ENCODE assay signal across 25 cellular contexts in the genomic region with DNA sequence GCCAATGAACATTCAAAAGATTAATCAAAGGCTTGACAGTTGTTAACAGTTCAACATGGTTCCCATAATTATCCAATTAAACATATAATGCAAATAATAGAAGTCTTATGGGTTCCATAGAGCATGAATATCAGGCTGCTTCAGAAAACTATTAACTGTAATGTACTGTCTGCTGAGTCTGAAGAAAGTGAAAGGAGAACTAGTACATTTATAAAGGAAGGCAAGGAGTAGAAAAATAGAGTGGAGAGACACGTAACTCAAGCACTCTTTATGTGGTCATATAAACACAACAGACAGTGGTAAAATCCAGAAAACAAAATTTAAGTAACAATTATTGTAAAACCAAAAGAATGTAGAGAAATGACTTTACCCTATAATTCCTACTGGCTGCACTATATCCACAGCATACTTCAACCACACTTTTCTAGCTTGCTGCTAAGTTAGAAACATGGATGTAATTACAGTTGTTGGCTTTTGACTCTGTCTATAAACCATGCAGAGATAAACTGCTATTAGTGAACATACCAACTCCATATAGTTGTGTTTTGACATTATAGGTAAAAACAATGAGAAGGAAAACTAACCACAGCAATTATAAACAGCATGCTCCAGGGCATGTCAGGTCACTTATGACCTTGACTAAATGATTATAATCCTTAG. TPM values are rescaled to one million over a fixed set of nuclear protein-coding genes. Genes with fewer than 3 reads are reported as not detected.
A peak's percentile ranks its signal among the peaks of the same experiment; 100 is the strongest.
DNase-seq lines count a peak whose midpoint lies in the region; ATAC-seq, FAIRE-seq and TF ChIP-seq lines count a peak whose summit lies in the region.
"Had no signal": no experiment of that assay in that cellular context is flagged by ENCODE, and none has a peak within 500 bp of the region (broad histone marks: within the 10 kb centered on the region; RNA-seq: fewer than 3 reads in every experiment).

No MANE protein-coding gene starts in this region.

- H3K4me3 ChIP-seq in smooth muscle cell = no peak overlapping the region
- H3K4me3 ChIP-seq: ascending aorta, K562, left lung, right atrium auricular region, tibial artery had no signal

- H3K4me3 Mint-ChIP-seq in Calu3 (ENCODE audit: low read depth, unreplicated experiment) = no peak overlapping the region
- H3K4me3 Mint-ChIP-seq: stimulated activated naive B cell treated with anti-CD40 and anti-IgM and Interleukin-4, amounts not matched to agents 10 μg/mL and 1 μg/mL and 100 μg/mL, for 72 hours had no signal

- H3K9me3 Mint-ChIP-seq in Calu3 (ENCODE audit: low read depth, unreplicated experiment) = no peaks in the 10 kb centered on the region
- H3K9me3 Mint-ChIP-seq: stimulated activated naive B cell treated with anti-CD40 and anti-IgM and Interleukin-4, amounts not matched to agents 10 μg/mL and 1 μg/mL and 100 μg/mL, for 72 hours had no signal

- no peaks in the 10 kb centered on the region for H3K9me3 ChIP-seq in smooth muscle cell (replicated peaks; ENCODE audit: low read depth)
- H3K9me3 ChIP-seq: ascending aorta, gastrocnemius medialis, left lung, right atrium auricular region, tibial artery had no signal

- no peak for ATAC-seq in GM21825 (IDR thresholded peaks at IDR 0.05; ENCODE audit: unreplicated experiment)
- ATAC-seq: gastrocnemius medialis; K562; left lung; stimulated activated naive B cell treated with anti-CD40 and anti-IgM and Interleukin-4, amounts not matched to agents 10 μg/mL and 1 μg/mL and 100 μg/mL, for 72 hours had no signal

- no peaks in the 10 kb centered on the region for H3K36me3 ChIP-seq in smooth muscle cell (ENCODE audit: low read depth)
- H3K36me3 ChIP-seq: ascending aorta, gastrocnemius medialis, left lung, right atrium auricular region, tibial artery had no signal

- peak overlapping the region; percentile 20 for H3K4me2 ChIP-seq in smooth muscle cell

- H3K36me3 Mint-ChIP-seq in Calu3 (ENCODE audit: insufficient read depth, unreplicated experiment) = peaks cover 5% of the 10 kb centered on the region
- H3K36me3 Mint-ChIP-seq: stimulated activated naive B cell treated with anti-CD40 and anti-IgM and Interleukin-4, amounts not matched to agents 10 μg/mL and 1 μg/mL and 100 μg/mL, for 72 hours had no signal

- no TSS peak for BruUV-seq in Calu3 (replicated peaks; lab: Mats Ljungman, UMichigan)

- no peaks in the 10 kb centered on the region for H4K20me1 ChIP-seq in smooth muscle cell (ENCODE audit: low read depth)

- intact Hi-C loops in Calu3 (cut with micrococcal nuclease; ENCODE audit: unreplicated experiment) = no loop called here

- TF ChIP-seq CTCF in smooth muscle cell (IDR thresholded peaks at IDR 0.05; ENCODE audit: borderline replicate concordance, insufficient read depth, poor library complexity, severe bottlenecking) (no peak), Calu3 (IDR thresholded peaks at IDR 0.05; ENCODE audit: unreplicated experiment) (no peak)

- H2AFZ ChIP-seq in smooth muscle cell (ENCODE audit: low read depth) = no peak overlapping the region

- H3K27ac Mint-ChIP-seq in Calu3 (ENCODE audit: unreplicated experiment) = no peak overlapping the region
- H3K27ac Mint-ChIP-seq: stimulated activated naive B cell treated with anti-CD40 and anti-IgM and Interleukin-4, amounts not matched to agents 10 μg/mL and 1 μg/mL and 100 μg/mL, for 72 hours had no signal

- H3K4me1 ChIP-seq in smooth muscle cell (ENCODE audit: low read depth) = no peaks in the 10 kb centered on the region

- H3K27ac ChIP-seq in smooth muscle cell (ENCODE audit: low read depth) (no peak overlapping the region), caudate nucleus (ENCODE audit: low read depth, low read length) (no peak overlapping the region)
- H3K27ac ChIP-seq: ascending aorta, left lung, right atrium auricular region, tibial artery had no signal

- no peaks in the 10 kb centered on the region for H3F3A ChIP-seq in smooth muscle cell (ENCODE audit: low read depth)

- CTCF ChIA-PET in Calu3 (lab: Charles Lee) = no interaction called here

- no peak overlapping the region for H3K9ac ChIP-seq in smooth muscle cell (ENCODE audit: low read depth)

- no peaks in the 10 kb centered on the region for H3K27me3 ChIP-seq in smooth muscle cell (ENCODE audit: low read depth)
- H3K27me3 ChIP-seq: ascending aorta, gastrocnemius medialis, left lung, right atrium auricular region, tibial artery had no signal

- H3K4me1 Mint-ChIP-seq in Calu3 (ENCODE audit: low read depth, unreplicated experiment) = peaks cover 40% of the 10 kb centered on the region
- H3K4me1 Mint-ChIP-seq: stimulated activated naive B cell treated with anti-CD40 and anti-IgM and Interleukin-4, amounts not matched to agents 10 μg/mL and 1 μg/mL and 100 μg/mL, for 72 hours had no signal

- H3K79me2 ChIP-seq in smooth muscle cell (ENCODE audit: low read depth) = no peaks in the 10 kb centered on the region

- DNase-seq in NCI-H2227 treated with DMSO at 0.1 percent for 48 hours (lab: John Stamatoyannopoulos, UW) = peak; percentile 40
- no peak for DNase-seq in NCI-H2227 (lab: John Stamatoyannopoulos, UW; ENCODE audit: unreplicated experiment)
- peak; percentile 87 for DNase-seq in NCI-H69 (lab: John Stamatoyannopoulos, UW)
- DNase-seq in smooth muscle cell (lab: John Stamatoyannopoulos, UW; ENCODE audit: unreplicated experiment) = no peak
- no peak for DNase-seq in caudate nucleus (lab: John Stamatoyannopoulos, UW)
- no peak for DNase-seq in Calu3
- DNase-seq: activated CD4-positive, alpha-beta T cell treated with anti-CD3 and anti-CD28 coated beads, Interleukin-2, amount 50 U/mL, for 4 hours; activated naive CD4-positive, alpha-beta T cell treated with Interleukin-2 at 50 U/mL for 16 hours; activated T-cell treated with anti-CD3 and anti-CD28 coated beads, Interleukin-2, amount 50 U/mL, for 1 hour; C1 segment of cervical spinal cord; cortex of kidney; DMS 273 treated with DMSO at 0.1 percent for 48 hours; gastrocnemius medialis; H7; left lung; NCI-H2081; nucleus accumbens; stimulated activated naive B cell treated with anti-CD40 and anti-IgM and Interleukin-4, amounts not matched to agents 10 μg/mL and 1 μg/mL and 100 μg/mL, for 72 hours; tibial artery had no signal

- FAIRE-seq in endometrium (lab: Jason Lieb, UNC) = peak; percentile 53
- FAIRE-seq: A204.1, K562 had no signal

- no peaks in the 10 kb centered on the region for H3K27me3 Mint-ChIP-seq in Calu3 (ENCODE audit: unreplicated experiment)

- 47% methylated on average over 1 of the region's 1 CpG for WGBS in smooth muscle cell (ENCODE audit: low lambda C conversion rate)

RNA-seq across cellular contexts. Expression of a gene that starts 32.7 kb away (rescaled TPM):
- total RNA-seq in smooth muscle cell = 1.7 and 2.3 TPM in 2 replicates
- polyA plus RNA-seq in smooth muscle cell = 0.58 and 0.93 TPM in 2 replicates
- 75.8 and 76.2 TPM in 2 replicates for total RNA-seq in Calu3 (2022)

Comparison
In these comparisons a context has a peak if more than half of its experiments do, and no peak if none do; other contexts are left out.
1. DNase-seq: peak in NCI-H2227 treated with DMSO at 0.1 percent for 48 hours (single experiment) and NCI-H69 (single experiment); none in NCI-H2227 (single experiment), smooth muscle cell (single experiment), caudate nucleus (0 of 61) and Calu3 (single experiment).
2. RNA of a gene that starts 32.7 kb away (total RNA-seq): 75.8 to 76.2 TPM in Calu3; 1.7 to 2.3 TPM in smooth muscle cell; every median in the first group is over 10 times any median in the second.